3 cellular contexts compared by ENCODE assay signal in the genomic region with DNA sequence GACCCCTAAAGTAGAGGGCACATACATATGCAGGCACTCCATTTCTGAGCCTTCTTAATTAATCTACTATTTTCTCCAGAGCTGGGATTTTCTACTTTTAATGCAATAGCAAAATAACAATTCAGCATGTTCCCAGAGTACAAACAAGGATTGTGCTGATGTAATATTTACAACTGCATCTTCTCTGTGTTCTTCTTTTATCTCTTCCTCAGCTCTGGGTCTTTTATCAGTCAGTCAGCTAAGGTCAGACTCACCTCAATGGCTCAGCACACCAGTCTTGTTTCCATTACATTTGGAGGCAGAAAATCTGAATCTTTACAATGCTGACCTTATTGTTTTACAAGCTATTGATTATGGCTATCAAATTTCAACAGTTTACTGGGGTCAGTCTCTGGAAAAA.
TF ChIP-seq lines count a peak whose summit lies in the region.

No MANE protein-coding gene starts in this region.

TF ChIP-seq in liver, 16 proteins besides CTCF, POLR2A, EP300 and RAD21:
- TF ChIP-seq, protein P1, sequence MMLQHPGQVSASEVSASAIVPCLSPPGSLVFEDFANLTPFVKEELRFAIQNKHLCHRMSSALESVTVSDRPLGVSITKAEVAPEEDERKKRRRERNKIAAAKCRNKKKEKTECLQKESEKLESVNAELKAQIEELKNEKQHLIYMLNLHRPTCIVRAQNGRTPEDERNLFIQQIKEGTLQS (IDR thresholded peaks at IDR 0.05), result peak; percentile 31
- TF ChIP-seq RXRA (IDR thresholded peaks at IDR 0.05) (peak; percentile 25 to 46), HNF4A (conservative IDR thresholded peaks at IDR 0.05) (peak in 1 of 2 donors; percentile 22), GABPA (IDR thresholded peaks at IDR 0.05 in 1 of 2, conservative IDR thresholded peaks at IDR 0.05 in 1 of 2) (no peak), EGR1 (IDR thresholded peaks at IDR 0.05; ENCODE audit: low read depth in 2 of 2) (no peak), TAF1 (conservative IDR thresholded peaks at IDR 0.05) (no peak), FOXA1 (IDR thresholded peaks at IDR 0.05) (no peak), SP1 (IDR thresholded peaks at IDR 0.05) (no peak), HNF4G (IDR thresholded peaks at IDR 0.05) (no peak), FOXA2 (IDR thresholded peaks at IDR 0.05) (no peak)

TF ChIP-seq in HepG2, 621 proteins besides CTCF, POLR2A, EP300 and RAD21 (continued from another document):
- TF ChIP-seq HHEX (CRISPR knock-in tag; IDR thresholded peaks at IDR 0.05) (no peak), ZNF431 (CRISPR knock-in tag; IDR thresholded peaks at IDR 0.05; ENCODE audit: borderline replicate concordance, low read depth) (no peak), ZNF20 (CRISPR knock-in tag; IDR thresholded peaks at IDR 0.05) (no peak), TCF12 (IDR thresholded peaks at IDR 0.05) (no peak), TCF12 (CRISPR knock-in tag; IDR thresholded peaks at IDR 0.05) (no peak)
- TF ChIP-seq, protein P2, sequence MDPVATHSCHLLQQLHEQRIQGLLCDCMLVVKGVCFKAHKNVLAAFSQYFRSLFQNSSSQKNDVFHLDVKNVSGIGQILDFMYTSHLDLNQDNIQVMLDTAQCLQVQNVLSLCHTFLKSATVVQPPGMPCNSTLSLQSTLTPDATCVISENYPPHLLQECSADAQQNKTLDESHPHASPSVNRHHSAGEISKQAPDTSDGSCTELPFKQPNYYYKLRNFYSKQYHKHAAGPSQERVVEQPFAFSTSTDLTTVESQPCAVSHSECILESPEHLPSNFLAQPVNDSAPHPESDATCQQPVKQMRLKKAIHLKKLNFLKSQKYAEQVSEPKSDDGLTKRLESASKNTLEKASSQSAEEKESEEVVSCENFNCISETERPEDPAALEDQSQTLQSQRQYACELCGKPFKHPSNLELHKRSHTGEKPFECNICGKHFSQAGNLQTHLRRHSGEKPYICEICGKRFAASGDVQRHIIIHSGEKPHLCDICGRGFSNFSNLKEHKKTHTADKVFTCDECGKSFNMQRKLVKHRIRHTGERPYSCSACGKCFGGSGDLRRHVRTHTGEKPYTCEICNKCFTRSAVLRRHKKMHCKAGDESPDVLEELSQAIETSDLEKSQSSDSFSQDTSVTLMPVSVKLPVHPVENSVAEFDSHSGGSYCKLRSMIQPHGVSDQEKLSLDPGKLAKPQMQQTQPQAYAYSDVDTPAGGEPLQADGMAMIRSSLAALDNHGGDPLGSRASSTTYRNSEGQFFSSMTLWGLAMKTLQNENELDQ (CRISPR knock-in tag; IDR thresholded peaks at IDR 0.05; ENCODE audit: borderline replicate concordance), result no peak

TF ChIP-seq in HEK293, 187 proteins besides CTCF, POLR2A, EP300 and RAD21 (continued from another document):
- TF ChIP-seq ZBTB7A (tag by site-specific recombination; IDR thresholded peaks at IDR 0.05; ENCODE audit: low read depth) (no peak), ZNF175 (tag by site-specific recombination; IDR thresholded peaks at IDR 0.05) (no peak)
- TF ChIP-seq, protein P3, sequence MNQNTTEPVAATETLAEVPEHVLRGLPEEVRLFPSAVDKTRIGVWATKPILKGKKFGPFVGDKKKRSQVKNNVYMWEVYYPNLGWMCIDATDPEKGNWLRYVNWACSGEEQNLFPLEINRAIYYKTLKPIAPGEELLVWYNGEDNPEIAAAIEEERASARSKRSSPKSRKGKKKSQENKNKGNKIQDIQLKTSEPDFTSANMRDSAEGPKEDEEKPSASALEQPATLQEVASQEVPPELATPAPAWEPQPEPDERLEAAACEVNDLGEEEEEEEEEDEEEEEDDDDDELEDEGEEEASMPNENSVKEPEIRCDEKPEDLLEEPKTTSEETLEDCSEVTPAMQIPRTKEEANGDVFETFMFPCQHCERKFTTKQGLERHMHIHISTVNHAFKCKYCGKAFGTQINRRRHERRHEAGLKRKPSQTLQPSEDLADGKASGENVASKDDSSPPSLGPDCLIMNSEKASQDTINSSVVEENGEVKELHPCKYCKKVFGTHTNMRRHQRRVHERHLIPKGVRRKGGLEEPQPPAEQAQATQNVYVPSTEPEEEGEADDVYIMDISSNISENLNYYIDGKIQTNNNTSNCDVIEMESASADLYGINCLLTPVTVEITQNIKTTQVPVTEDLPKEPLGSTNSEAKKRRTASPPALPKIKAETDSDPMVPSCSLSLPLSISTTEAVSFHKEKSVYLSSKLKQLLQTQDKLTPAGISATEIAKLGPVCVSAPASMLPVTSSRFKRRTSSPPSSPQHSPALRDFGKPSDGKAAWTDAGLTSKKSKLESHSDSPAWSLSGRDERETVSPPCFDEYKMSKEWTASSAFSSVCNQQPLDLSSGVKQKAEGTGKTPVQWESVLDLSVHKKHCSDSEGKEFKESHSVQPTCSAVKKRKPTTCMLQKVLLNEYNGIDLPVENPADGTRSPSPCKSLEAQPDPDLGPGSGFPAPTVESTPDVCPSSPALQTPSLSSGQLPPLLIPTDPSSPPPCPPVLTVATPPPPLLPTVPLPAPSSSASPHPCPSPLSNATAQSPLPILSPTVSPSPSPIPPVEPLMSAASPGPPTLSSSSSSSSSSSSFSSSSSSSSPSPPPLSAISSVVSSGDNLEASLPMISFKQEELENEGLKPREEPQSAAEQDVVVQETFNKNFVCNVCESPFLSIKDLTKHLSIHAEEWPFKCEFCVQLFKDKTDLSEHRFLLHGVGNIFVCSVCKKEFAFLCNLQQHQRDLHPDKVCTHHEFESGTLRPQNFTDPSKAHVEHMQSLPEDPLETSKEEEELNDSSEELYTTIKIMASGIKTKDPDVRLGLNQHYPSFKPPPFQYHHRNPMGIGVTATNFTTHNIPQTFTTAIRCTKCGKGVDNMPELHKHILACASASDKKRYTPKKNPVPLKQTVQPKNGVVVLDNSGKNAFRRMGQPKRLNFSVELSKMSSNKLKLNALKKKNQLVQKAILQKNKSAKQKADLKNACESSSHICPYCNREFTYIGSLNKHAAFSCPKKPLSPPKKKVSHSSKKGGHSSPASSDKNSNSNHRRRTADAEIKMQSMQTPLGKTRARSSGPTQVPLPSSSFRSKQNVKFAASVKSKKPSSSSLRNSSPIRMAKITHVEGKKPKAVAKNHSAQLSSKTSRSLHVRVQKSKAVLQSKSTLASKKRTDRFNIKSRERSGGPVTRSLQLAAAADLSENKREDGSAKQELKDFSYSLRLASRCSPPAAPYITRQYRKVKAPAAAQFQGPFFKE (tag by site-specific recombination; IDR thresholded peaks at IDR 0.05; ENCODE audit: borderline replicate concordance), result no peak
- TF ChIP-seq, protein P4, sequence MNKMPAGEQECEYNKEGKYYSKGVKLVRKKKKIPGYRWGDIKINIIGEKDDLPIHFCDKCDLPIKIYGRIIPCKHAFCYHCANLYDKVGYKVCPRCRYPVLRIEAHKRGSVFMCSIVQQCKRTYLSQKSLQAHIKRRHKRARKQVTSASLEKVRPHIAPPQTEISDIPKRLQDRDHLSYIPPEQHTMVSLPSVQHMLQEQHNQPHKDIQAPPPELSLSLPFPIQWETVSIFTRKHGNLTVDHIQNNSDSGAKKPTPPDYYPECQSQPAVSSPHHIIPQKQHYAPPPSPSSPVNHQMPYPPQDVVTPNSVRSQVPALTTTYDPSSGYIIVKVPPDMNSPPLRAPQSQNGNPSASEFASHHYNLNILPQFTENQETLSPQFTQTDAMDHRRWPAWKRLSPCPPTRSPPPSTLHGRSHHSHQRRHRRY (tag by site-specific recombination; IDR thresholded peaks at IDR 0.05), result no peak
